Comparison of ENCODE assay signal across 2 cellular contexts in genomic region chr11:46877580-46877979, GRCh38.
A peak's percentile ranks its signal among the peaks of the same experiment; 100 is the strongest.
TF ChIP-seq lines count a peak whose summit lies in the region.

No MANE protein-coding gene starts in this region.

TF ChIP-seq in HepG2, 621 proteins besides CTCF, POLR2A, EP300 and RAD21:
- TF ChIP-seq RXRB (CRISPR knock-in tag; IDR thresholded peaks at IDR 0.05; ENCODE audit: borderline replicate concordance), result no peak
- no peak for TF ChIP-seq SIN3A (IDR thresholded peaks at IDR 0.05; ENCODE audit: borderline replicate concordance, low read depth, low read length)
- TF ChIP-seq ZNF629 (CRISPR knock-in tag; conservative IDR thresholded peaks at IDR 0.05), result peak; percentile 33; the same call in 1 of the 2 replicates

TF ChIP-seq in K562, 482 proteins besides CTCF, POLR2A, EP300 and RAD21:
- no peak for TF ChIP-seq CHD2 (IDR thresholded peaks at IDR 0.05; ENCODE audit: low read depth, low read length)
- TF ChIP-seq KDM1A (IDR thresholded peaks at IDR 0.05), result 0 out of 4 replicates have a peak, but pooled peaks of 1 of the 2 experiments have one; percentile 18
- peak; percentile 58; the same call in 1 of the 2 replicates for TF ChIP-seq ADNP (tag; IDR thresholded peaks at IDR 0.05)
- TF ChIP-seq RBM25 (IDR thresholded peaks at IDR 0.05; ENCODE audit: low read depth, low read length, severe bottlenecking), result peak; percentile 65
- peak; percentile 54 for TF ChIP-seq BCOR (IDR thresholded peaks at IDR 0.05)
